ENCODE assay signal across 8 cellular contexts in genomic region chr6:10951675-10952282, GRCh38.
DNase-seq lines count a peak whose midpoint lies in the region; ATAC-seq, FAIRE-seq and TF ChIP-seq lines count a peak whose summit lies in the region.

No MANE protein-coding gene starts in this region.

- DNase-seq in CD1c-positive myeloid dendritic cell (ENCODE audit: extremely low spot score) (peak; percentile 3), SJSA1 (ENCODE audit: low read depth in 1 of 2, low spot score in 2 of 2) (peak; percentile 51 to 91), foreskin keratinocyte (peak in 1 of 2 donors; percentile 38), small intestine (peak; percentile 29), SHP77 (lab: John Stamatoyannopoulos, UW) (no peak), SKM-1 (lab: John Stamatoyannopoulos, UW; ENCODE audit: unreplicated experiment) (no peak)
- no peak for DNase-seq in central memory CD4-positive, alpha-beta T cell

- H3K4me3 ChIP-seq in SJSA1 (no peak overlapping the region), small intestine (ENCODE audit: low read depth in 1 of 2, low read length in 2 of 2) (no peak overlapping the region)

- FAIRE-seq in small intestine (lab: Jason Lieb, UNC) = no peak

- H3K4me1 ChIP-seq in SJSA1 (replicated peaks) = peaks cover 15% of the 10 kb centered on the region
- H3K4me1 ChIP-seq in foreskin keratinocyte = no peaks in the 10 kb centered on the region
- no peaks in the 10 kb centered on the region for H3K4me1 ChIP-seq in small intestine (ENCODE audit: control insufficient read depth in 2 of 2, insufficient read depth in 1 of 2, low read depth in 1 of 2, low read length in 1 of 2)

- H3K27me3 ChIP-seq in SJSA1 (replicated peaks) (no peaks in the 10 kb centered on the region), foreskin keratinocyte (no peaks in the 10 kb centered on the region), small intestine (ENCODE audit: control insufficient read depth in 2 of 2, insufficient read depth in 2 of 2, low read length in 2 of 2) (no peaks in the 10 kb centered on the region)

- H3K36me3 ChIP-seq in SJSA1 (no peaks in the 10 kb centered on the region), small intestine (ENCODE audit: control insufficient read depth in 2 of 2, insufficient read depth in 2 of 2, low read length in 2 of 2) (no peaks in the 10 kb centered on the region)

- H3K9me3 ChIP-seq in SJSA1 (replicated peaks) (no peaks in the 10 kb centered on the region), small intestine (ENCODE audit: control insufficient read depth, low read depth) (no peaks in the 10 kb centered on the region)

- peak overlapping the region; percentile 47 for H3K27ac ChIP-seq in SJSA1
- H3K27ac ChIP-seq in foreskin keratinocyte = no peak overlapping the region
- H3K27ac ChIP-seq in small intestine (ENCODE audit: low read depth in 1 of 2, low read length in 1 of 2) = no peak overlapping the region

- 46 to 52% (median 50%) methylated on average over 6 of the region's 6 CpGs for WGBS in small intestine, 3 donors

- ATAC-seq in HG02885 (IDR thresholded peaks at IDR 0.05; ENCODE audit: poor library complexity, unreplicated experiment) (peak; percentile 45), foreskin keratinocyte (peak; percentile 53)

- peak; percentile 72 for TF ChIP-seq CTCF in foreskin keratinocyte (conservative IDR thresholded peaks at IDR 0.05)

Comparison
In these comparisons a context has a peak if more than half of its experiments do, and no peak if none do; other contexts are left out.
1. DNase-seq: peak in CD1c-positive myeloid dendritic cell (single experiment), SJSA1 (2 of 2) and small intestine (single experiment); none in SHP77 (0 of 2), central memory CD4-positive, alpha-beta T cell (single experiment) and SKM-1 (single experiment).